Comparison of ENCODE assay signal across 8 cellular contexts in the genomic region with DNA sequence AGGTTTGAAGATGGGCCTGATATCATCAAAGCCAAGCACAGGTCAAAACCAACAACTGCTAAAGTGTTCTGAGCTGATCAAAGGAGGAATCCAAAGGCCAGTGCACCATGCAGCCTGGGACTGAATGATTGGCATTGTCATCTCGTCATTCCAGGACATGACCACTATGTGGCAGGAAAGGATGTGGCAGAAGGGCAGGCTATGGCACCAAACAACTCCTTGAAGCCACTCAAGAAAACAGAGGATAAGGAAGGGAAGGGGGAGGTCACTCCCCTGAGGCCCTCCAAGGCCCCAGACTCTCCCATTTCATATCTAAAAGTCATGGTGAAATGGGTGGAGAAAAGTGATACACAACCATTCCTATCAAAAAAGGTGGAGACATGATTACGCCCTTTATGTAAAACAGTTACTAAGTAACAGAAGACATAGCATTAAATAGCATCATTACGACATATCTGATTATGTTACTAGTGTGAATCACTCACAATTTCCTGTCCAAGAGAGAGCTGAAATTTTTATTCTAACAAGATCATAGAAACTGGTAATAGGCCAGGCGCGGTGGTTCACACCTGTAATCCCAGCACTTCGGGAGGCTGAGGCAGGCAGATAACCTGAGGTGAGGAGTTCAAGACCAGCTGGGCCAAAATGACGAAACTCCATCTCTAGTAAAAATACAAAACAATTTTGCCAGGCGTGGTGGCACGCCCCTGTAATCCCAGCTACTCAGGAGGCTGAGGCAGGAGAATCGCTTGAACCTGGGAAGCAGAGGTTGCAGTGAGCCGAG. TPM values are rescaled to one million over a fixed set of nuclear protein-coding genes. Genes with fewer than 3 reads are reported as not detected.
DNase-seq lines count a peak whose midpoint lies in the region; ATAC-seq, FAIRE-seq and TF ChIP-seq lines count a peak whose summit lies in the region.

No MANE protein-coding gene starts in this region.

- WGBS in A549 (ENCODE audit: missing lambda C conversion rate), result 59% methylated on average over 11 of the region's 11 CpGs
- WGBS in suprapubic skin, result 61% methylated on average over 11 of the region's 11 CpGs

- CTCF ChIA-PET in A549 (lab: Yijun Ruan, JAX) (interaction anchor here (0.7 to 13.1 kb wide), 24 partner anchors 10 to 102 kb away, joined by 3 to 143 read pairs (median 4); a partner anchor contains a TSS), MCF 10A (lab: Yijun Ruan, JAX) (interaction anchor here (0.6 to 2.8 kb wide), 13 partner anchors 9 to 103 kb away, joined by 3 to 14 read pairs (median 6); no protein-coding TSS in a partner anchor)

- no peaks in the 10 kb centered on the region for H3K27me3 Mint-ChIP-seq in MCF 10A (ENCODE audit: insufficient read depth, unreplicated experiment)

- H3K9ac ChIP-seq in kidney (ENCODE audit: low read length in 2 of 2), result no peak overlapping the region

- peak; percentile 82 to 84 for TF ChIP-seq RAD21 in A549 (conservative IDR thresholded peaks at IDR 0.05 in 1 of 2, IDR thresholded peaks at IDR 0.05 in 1 of 2)

- TF ChIP-seq POLR2A in A549 (IDR thresholded peaks at IDR 0.05; ENCODE audit: low read length) (no peak), suprapubic skin (IDR thresholded peaks at IDR 0.05) (no peak)

- H3K36me3 ChIP-seq in kidney (ENCODE audit: control insufficient read depth in 1 of 2, insufficient read depth in 2 of 2, low read length in 2 of 2) (no peaks in the 10 kb centered on the region), suprapubic skin (no peaks in the 10 kb centered on the region)

- TF ChIP-seq EP300 in A549 (IDR thresholded peaks at IDR 0.05) (no peak), suprapubic skin (IDR thresholded peaks at IDR 0.05) (no peak)

- peak; percentile 91 to 96 for ATAC-seq in A549
- ATAC-seq in HG03280 (IDR thresholded peaks at IDR 0.05; ENCODE audit: unreplicated experiment), result no peak
- no peak for ATAC-seq in HG02884 (IDR thresholded peaks at IDR 0.05; ENCODE audit: unreplicated experiment)

- TF ChIP-seq CTCF in A549 (IDR thresholded peaks at IDR 0.05) (peak; percentile 71), MCF 10A (IDR thresholded peaks at IDR 0.05; ENCODE audit: unreplicated experiment) (peak; percentile 41), kidney (IDR thresholded peaks at IDR 0.05; ENCODE audit: borderline replicate concordance, extremely low read depth, insufficient read depth) (peak; percentile 50), suprapubic skin (IDR thresholded peaks at IDR 0.05) (peak; percentile 4 to 29)

- no peak overlapping the region for H3K4me3 Mint-ChIP-seq in MCF 10A (ENCODE audit: unreplicated experiment)

- POLR2A ChIA-PET in A549 (lab: Yijun Ruan, JAX) (interaction anchor here (1.0 kb wide), 1 partner anchor 42 kb away, joined by 4 read pairs; no protein-coding TSS in a partner anchor), MCF 10A (lab: Yijun Ruan, JAX) (interaction anchor here (0.8 to 4.0 kb wide), 12 partner anchors 11 to 94 kb away, joined by 3 to 20 read pairs (median 4); a partner anchor contains a TSS)

- no peak for FAIRE-seq in A549 (lab: Jason Lieb, UNC)
- FAIRE-seq in kidney (lab: Jason Lieb, UNC), result no peak

- no TSS peak for BruUV-seq in MCF 10A (replicated peaks; lab: Mats Ljungman, UMichigan)

- H3K4me1 Mint-ChIP-seq in MCF 10A (ENCODE audit: insufficient read depth, unreplicated experiment), result peaks cover 28% of the 10 kb centered on the region

- H3K27ac ChIP-seq in A549 (peak overlapping the region; percentile 21 to 65; a peak in 4 of 6 replicates), kidney (ENCODE audit: low read depth in 2 of 2, low read length in 2 of 2) (no peak overlapping the region), suprapubic skin (no peak overlapping the region)

- H3K36me3 Mint-ChIP-seq in MCF 10A (ENCODE audit: insufficient read depth, unreplicated experiment), result peaks cover 5% of the 10 kb centered on the region

- no peak overlapping the region for H3K4me3 ChIP-seq in A549
- H3K4me3 ChIP-seq in kidney (ENCODE audit: low read length in 2 of 2), result no peak overlapping the region
- H3K4me3 ChIP-seq in suprapubic skin, result no peak overlapping the region

- H3K4me2 ChIP-seq in A549, result peak overlapping the region; percentile 39

- no peaks in the 10 kb centered on the region for H3K9me3 Mint-ChIP-seq in MCF 10A (ENCODE audit: unreplicated experiment)

- H3K27ac Mint-ChIP-seq in MCF 10A (ENCODE audit: low read depth, unreplicated experiment), result peak overlapping the region; percentile 60

- no peaks in the 10 kb centered on the region for H3K27me3 ChIP-seq in suprapubic skin

- peak; percentile 75 to 85 for DNase-seq in A549 (ENCODE audit: low read depth in 1 of 2, low spot score in 1 of 2)
- DNase-seq in ELR (ENCODE audit: low read depth), result peak; percentile 82
- peak; percentile 30 for DNase-seq in NCI-H345 (lab: John Stamatoyannopoulos, UW)
- peak; percentile 83 for DNase-seq in MCF 10A (ENCODE audit: unreplicated experiment)
- DNase-seq in kidney, result no peak
- no peak for DNase-seq in suprapubic skin (ENCODE audit: low spot score in 2 of 2)

- H3K9me3 ChIP-seq in A549, result no peaks in the 10 kb centered on the region
- H3K9me3 ChIP-seq in kidney (ENCODE audit: control insufficient read depth in 1 of 2, low read length in 2 of 2), result no peaks in the 10 kb centered on the region
- H3K9me3 ChIP-seq in suprapubic skin, result no peaks in the 10 kb centered on the region

- H3K4me1 ChIP-seq in A549, result peaks cover 29% of the 10 kb centered on the region
- peaks cover 7 to 14% of the 10 kb centered on the region in 2 donors for H3K4me1 ChIP-seq in kidney (ENCODE audit: control insufficient read depth in 1 of 2, insufficient read depth in 1 of 2, low read depth in 1 of 2, low read length in 2 of 2)
- H3K4me1 ChIP-seq in suprapubic skin, result peaks cover 53% of the 10 kb centered on the region

- intact Hi-C loops in MCF 10A (cut with micrococcal nuclease) (loop anchor here (1.0 kb wide), 2 partner anchors 42 to 63 kb away; no protein-coding TSS in a partner anchor), kidney (cut with DNase I) (no loop called here)

TF ChIP-seq in A549, 52 proteins besides CTCF, POLR2A, EP300 and RAD21:
- TF ChIP-seq, protein P1, sequence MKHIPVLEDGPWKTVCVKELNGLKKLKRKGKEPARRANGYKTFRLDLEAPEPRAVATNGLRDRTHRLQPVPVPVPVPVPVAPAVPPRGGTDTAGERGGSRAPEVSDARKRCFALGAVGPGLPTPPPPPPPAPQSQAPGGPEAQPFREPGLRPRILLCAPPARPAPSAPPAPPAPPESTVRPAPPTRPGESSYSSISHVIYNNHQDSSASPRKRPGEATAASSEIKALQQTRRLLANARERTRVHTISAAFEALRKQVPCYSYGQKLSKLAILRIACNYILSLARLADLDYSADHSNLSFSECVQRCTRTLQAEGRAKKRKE (CRISPR knock-in tag; IDR thresholded peaks at IDR 0.05; ENCODE audit: low read depth), result 0 out of 2 replicates have a peak, but pooled peaks have one; percentile 27
- TF ChIP-seq FOSL2 (IDR thresholded peaks at IDR 0.05) (no peak), FOSL2 (CRISPR knock-in tag; IDR thresholded peaks at IDR 0.05) (peak; percentile 66), CEBPB (IDR thresholded peaks at IDR 0.05) (peak; percentile 35 to 75; a peak in 2 of 4 replicates), HOXB13 (CRISPR knock-in tag; IDR thresholded peaks at IDR 0.05; ENCODE audit: low read depth) (no peak), MAFK (IDR thresholded peaks at IDR 0.05; ENCODE audit: partially characterized antibody) (no peak), ZFP36 (IDR thresholded peaks at IDR 0.05; ENCODE audit: borderline replicate concordance, partially characterized antibody) (no peak), SMC3 (IDR thresholded peaks at IDR 0.05) (peak; percentile 80), NR3C1 (IDR thresholded peaks at IDR 0.05) (no peak), BHLHE40 (IDR thresholded peaks at IDR 0.05; ENCODE audit: low read depth, low read length) (no peak), ZC3H11A (IDR thresholded peaks at IDR 0.05) (no peak), JUN (IDR thresholded peaks at IDR 0.05) (no peak)
- TF ChIP-seq, protein P2, sequence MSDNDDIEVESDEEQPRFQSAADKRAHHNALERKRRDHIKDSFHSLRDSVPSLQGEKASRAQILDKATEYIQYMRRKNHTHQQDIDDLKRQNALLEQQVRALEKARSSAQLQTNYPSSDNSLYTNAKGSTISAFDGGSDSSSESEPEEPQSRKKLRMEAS (IDR thresholded peaks at IDR 0.05), result peak; percentile 33; the same call in 1 of the 2 replicates

RNA-seq across cellular contexts. Expression of a gene that starts 49.3 kb away (rescaled TPM):
- polyA plus RNA-seq in A549 (2011; rRNA removed), result 82.0 and 98.0 TPM in 2 replicates
- polyA plus RNA-seq in A549 (2012; cell fraction: cytosol; rRNA removed), result 26.1 and 27.2 TPM in 2 replicates
- 55.0 and 96.0 TPM in 2 replicates for polyA plus RNA-seq in A549 (2012; cell fraction: nucleus; rRNA removed)
- 41.5 to 62.9 TPM (median 43.3 TPM) in 3 replicates for polyA plus RNA-seq in A549 (2017; fragmentation: RNase III; extraction: RNeasy Plus Mini Kit Qiagen cat#74134 plus additional on column Dnase treatment)
- polyA minus RNA-seq in A549 (2011; rRNA and poly(A)+ RNA removed), result 179 and 182 TPM in 2 replicates
- 416 and 429 TPM in 2 replicates for total RNA-seq in MCF 10A (2022)
- total RNA-seq in kidney, result 700 TPM
- polyA plus RNA-seq in kidney (ENCODE audit: insufficient read depth, low read depth, low replicate concordance), result 36.6 TPM
- total RNA-seq in suprapubic skin, result 1,000 to 10,000 TPM; 1,174 to 1,475 (median 1,322) TPM

Comparison
In these comparisons a context has a peak if more than half of its experiments do, and no peak if none do; other contexts are left out.
1. ATAC-seq: peak in A549 (2 of 2); none in HG03280 (single experiment) and HG02884 (single experiment).
2. DNase-seq: peak in A549 (2 of 2), ELR (single experiment), NCI-H345 (single experiment) and MCF 10A (single experiment); none in kidney (single experiment) and suprapubic skin (0 of 2).
3. H3K27ac ChIP-seq: peak in A549 (2 of 2); none in kidney (0 of 2) and suprapubic skin (single experiment).
4. CTCF ChIP-seq: peak in every context shown above with its lines; median percentile 71 in A549; 50 in kidney; 41 in MCF 10A; 16 in suprapubic skin.